1 cellular context compared by ENCODE assay signal in the genomic region with DNA sequence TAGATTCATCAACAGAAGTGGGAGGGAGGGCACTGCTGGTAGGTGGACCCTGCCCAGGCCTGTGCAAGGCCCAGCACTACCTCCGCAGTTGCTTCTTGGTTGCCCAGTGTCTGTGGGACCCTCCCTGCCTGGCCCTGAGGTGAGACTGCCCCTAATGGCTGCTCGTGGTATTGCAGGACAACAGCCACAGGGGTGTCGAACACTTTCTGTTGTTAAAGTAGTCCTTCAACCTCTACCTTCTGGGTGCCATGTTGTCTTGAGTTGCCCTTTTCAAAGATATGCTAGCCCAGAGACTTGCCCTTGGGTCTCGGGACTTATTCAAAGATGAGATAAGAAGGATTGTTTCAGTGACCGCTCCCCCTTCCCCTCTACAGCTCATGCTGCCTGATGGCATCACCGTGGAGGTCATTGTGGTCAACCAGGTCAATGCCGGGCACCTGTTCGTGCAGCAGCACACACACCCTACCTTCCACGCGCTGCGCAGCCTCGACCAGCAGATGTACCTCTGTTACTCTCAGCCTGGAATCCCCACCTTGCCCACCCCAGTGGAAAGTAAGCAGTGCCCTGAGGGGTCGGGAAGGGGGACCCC.
TF ChIP-seq lines count a peak whose summit lies in the region.

No MANE protein-coding gene starts in this region.

TF ChIP-seq in GM12878, 131 proteins besides CTCF, POLR2A, EP300 and RAD21 (continued from another document):
- TF ChIP-seq, protein P1, sequence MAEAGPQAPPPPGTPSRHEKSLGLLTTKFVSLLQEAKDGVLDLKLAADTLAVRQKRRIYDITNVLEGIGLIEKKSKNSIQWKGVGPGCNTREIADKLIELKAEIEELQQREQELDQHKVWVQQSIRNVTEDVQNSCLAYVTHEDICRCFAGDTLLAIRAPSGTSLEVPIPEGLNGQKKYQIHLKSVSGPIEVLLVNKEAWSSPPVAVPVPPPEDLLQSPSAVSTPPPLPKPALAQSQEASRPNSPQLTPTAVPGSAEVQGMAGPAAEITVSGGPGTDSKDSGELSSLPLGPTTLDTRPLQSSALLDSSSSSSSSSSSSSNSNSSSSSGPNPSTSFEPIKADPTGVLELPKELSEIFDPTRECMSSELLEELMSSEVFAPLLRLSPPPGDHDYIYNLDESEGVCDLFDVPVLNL (IDR thresholded peaks at IDR 0.05; ENCODE audit: low read depth, low read length) = no peak
- TF ChIP-seq, protein P2, sequence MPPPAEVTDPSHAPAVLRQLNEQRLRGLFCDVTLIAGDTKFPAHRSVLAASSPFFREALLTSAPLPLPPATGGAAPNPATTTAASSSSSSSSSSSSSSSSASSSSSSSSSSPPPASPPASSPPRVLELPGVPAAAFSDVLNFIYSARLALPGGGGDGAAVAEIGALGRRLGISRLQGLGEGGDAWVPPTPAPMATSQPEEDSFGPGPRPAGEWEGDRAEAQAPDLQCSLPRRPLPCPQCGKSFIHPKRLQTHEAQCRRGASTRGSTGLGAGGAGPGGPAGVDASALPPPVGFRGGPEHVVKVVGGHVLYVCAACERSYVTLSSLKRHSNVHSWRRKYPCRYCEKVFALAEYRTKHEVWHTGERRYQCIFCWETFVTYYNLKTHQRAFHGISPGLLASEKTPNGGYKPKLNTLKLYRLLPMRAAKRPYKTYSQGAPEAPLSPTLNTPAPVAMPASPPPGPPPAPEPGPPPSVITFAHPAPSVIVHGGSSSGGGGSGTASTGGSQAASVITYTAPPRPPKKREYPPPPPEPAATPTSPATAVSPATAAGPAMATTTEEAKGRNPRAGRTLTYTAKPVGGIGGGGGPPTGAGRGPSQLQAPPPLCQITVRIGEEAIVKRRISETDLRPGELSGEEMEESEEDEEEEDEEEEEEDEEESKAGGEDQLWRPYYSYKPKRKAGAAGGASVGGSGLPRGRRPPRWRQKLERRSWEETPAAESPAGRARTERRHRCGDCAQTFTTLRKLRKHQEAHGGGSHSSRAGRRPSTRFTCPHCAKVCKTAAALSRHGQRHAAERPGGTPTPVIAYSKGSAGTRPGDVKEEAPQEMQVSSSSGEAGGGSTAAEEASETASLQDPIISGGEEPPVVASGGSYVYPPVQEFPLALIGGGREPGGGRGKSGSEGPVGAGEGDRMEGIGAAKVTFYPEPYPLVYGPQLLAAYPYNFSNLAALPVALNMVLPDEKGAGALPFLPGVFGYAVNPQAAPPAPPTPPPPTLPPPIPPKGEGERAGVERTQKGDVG (CRISPR knock-in tag; IDR thresholded peaks at IDR 0.05) = no peak
- peak; percentile 25; the same call in 1 of the 2 replicates for TF ChIP-seq SMC3 (IDR thresholded peaks at IDR 0.05; ENCODE audit: borderline replicate concordance, low read length)
